Comparison of ENCODE assay signal across 10 cellular contexts in the genomic region with DNA sequence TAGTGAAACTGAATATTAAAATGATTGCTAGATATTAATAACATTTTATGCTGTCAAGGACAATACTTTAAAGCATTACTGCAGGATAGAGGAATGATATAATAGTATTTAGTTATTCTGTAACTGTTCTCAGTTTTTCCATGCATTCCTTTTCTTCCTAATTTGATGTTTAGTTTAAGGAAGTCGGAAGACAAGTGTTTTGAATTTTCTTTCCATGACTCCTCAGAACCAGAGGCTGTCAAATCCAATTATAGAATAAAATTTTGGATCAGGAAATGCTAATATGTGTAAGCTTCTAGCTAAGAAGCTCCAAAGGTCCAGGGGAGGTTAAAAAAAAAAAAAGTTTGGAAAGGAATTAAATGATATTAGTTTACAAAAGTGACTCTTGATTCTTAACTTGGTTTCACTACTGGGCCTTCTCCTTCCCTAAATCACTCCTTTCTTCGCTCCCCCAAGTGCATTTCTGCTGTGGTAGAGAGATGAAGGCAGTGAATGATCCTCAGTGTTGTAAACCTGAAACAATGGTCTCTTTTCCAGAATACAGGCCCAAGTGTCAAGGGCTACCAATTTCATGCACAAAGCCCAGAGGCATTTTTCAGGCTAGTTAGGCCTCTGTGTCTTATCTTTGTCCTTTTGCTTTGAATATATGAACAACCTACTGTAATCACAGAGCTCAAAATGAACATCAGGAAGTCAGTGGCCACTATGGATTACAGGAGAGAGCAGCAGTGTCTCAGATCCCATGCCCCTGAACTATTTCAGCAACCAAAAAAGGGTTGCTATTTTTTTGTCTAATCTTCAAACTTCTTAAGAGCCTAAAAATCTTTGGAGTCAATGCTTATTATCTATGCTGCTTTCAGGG. TPM values are rescaled to one million over a fixed set of nuclear protein-coding genes. Genes with fewer than 3 reads are reported as not detected.
DNase-seq lines count a peak whose midpoint lies in the region; FAIRE-seq and TF ChIP-seq lines count a peak whose summit lies in the region.
"Had no signal": no experiment of that assay in that cellular context is flagged by ENCODE, and none has a peak within 500 bp of the region (broad histone marks: within the 10 kb centered on the region; RNA-seq: fewer than 3 reads in every experiment).

No MANE protein-coding gene starts in this region.

- H3K4me3 ChIP-seq in CD4-positive, alpha-beta memory T cell (ENCODE audit: low read length in 2 of 2), result no peak overlapping the region
- no peak overlapping the region for H3K4me3 ChIP-seq in PC-9
- H3K4me3 ChIP-seq in endothelial cell of umbilical vein (replicated peaks in 1 of 3; ENCODE audit: insufficient read depth in 1 of 3, low read depth in 1 of 3, low read length in 3 of 3), result no peak overlapping the region
- H3K4me3 ChIP-seq in osteoblast (ENCODE audit: insufficient read depth, low read length), result peak overlapping the region; percentile 28
- H3K4me3 ChIP-seq: heart left ventricle had no signal

- FAIRE-seq in endothelial cell of umbilical vein (lab: Jason Lieb, UNC), result no peak

- H3K4me2 ChIP-seq in PC-9, result no peak overlapping the region
- H3K4me2 ChIP-seq in endothelial cell of umbilical vein (ENCODE audit: insufficient read depth, low read length), result peak overlapping the region; percentile 42
- peak overlapping the region; percentile 60 for H3K4me2 ChIP-seq in osteoblast (ENCODE audit: insufficient read depth, low read length)

- peaks cover 76% of the 10 kb centered on the region for H3K4me1 ChIP-seq in CD4-positive, alpha-beta memory T cell (ENCODE audit: insufficient read depth, low read length)
- H3K4me1 ChIP-seq in PC-9 (replicated peaks; ENCODE audit: insufficient read depth), result peaks cover 29% of the 10 kb centered on the region
- H3K4me1 ChIP-seq in endothelial cell of umbilical vein (ENCODE audit: control insufficient read depth, extremely low read depth, insufficient read depth, low read length), result peaks cover 61% of the 10 kb centered on the region
- peaks cover 38% of the 10 kb centered on the region for H3K4me1 ChIP-seq in osteoblast (ENCODE audit: insufficient read depth, low read length)

- no peaks in the 10 kb centered on the region for H3K36me3 ChIP-seq in CD4-positive, alpha-beta memory T cell (ENCODE audit: insufficient read depth, low read length)
- H3K36me3 ChIP-seq in PC-9 (ENCODE audit: low read depth), result peaks cover 25% of the 10 kb centered on the region; the same call in 1 of the 2 replicates
- H3K36me3 ChIP-seq in endothelial cell of umbilical vein (ENCODE audit: control insufficient read depth in 2 of 2, extremely low read depth in 1 of 2, insufficient read depth in 2 of 2, low read length in 2 of 2), result peaks cover 0 to 4% of the 10 kb centered on the region in 2 experiments
- peaks cover 9% of the 10 kb centered on the region for H3K36me3 ChIP-seq in osteoblast (ENCODE audit: insufficient read depth, low read length)

- H3K27ac Mint-ChIP-seq in CD4-positive, alpha-beta memory T cell, result peak overlapping the region; percentile 44 to 85 (median 67)

- DNase-seq in CD4-positive, alpha-beta memory T cell, result no peak
- DNase-seq in PC-9 (no peak), endothelial cell of umbilical vein (ENCODE audit: low read depth, low spot score) (peak; percentile 45), osteoblast (ENCODE audit: insufficient read length, low spot score, missing footprints) (no peak), NCI-H82 (lab: John Stamatoyannopoulos, UW) (no peak), NCI-H510A (lab: John Stamatoyannopoulos, UW) (no peak), NCI-H748 treated with DMSO at 0.1 percent for 48 hours (lab: John Stamatoyannopoulos, UW) (no peak), COR-L47 (lab: John Stamatoyannopoulos, UW) (no peak)
- DNase-seq: activated T-cell treated with anti-CD3 and anti-CD28 coated beads, Interleukin-2, amount 50 U/mL, for 4 hours; heart left ventricle had no signal

- POLR2A ChIA-PET in CD4-positive, alpha-beta memory T cell (lab: Charles Lee; ENCODE audit: partially characterized antibody), result interaction anchor here (0.6 kb wide), 1 partner anchor 30 kb away, joined by 3 read pairs; no protein-coding TSS in a partner anchor
- POLR2A ChIA-PET in PC-9 (lab: Charles Lee; ENCODE audit: unreplicated experiment) (no interaction called here), endothelial cell of umbilical vein (lab: Charles Lee) (interaction anchor here (0.6 kb wide), 1 partner anchor 519 kb away, joined by 5 read pairs; no protein-coding TSS in a partner anchor)

- TF ChIP-seq CTCF in PC-9 (conservative IDR thresholded peaks at IDR 0.05) (no peak), endothelial cell of umbilical vein (IDR thresholded peaks at IDR 0.05; ENCODE audit: extremely low read depth in 1 of 2, insufficient read depth in 1 of 2, low read depth in 1 of 2, low read length in 2 of 2) (no peak), osteoblast (IDR thresholded peaks at IDR 0.05; ENCODE audit: extremely low read depth, low read depth, low read length) (no peak)

- no peak overlapping the region for H2AFZ ChIP-seq in PC-9
- no peak overlapping the region for H2AFZ ChIP-seq in endothelial cell of umbilical vein (ENCODE audit: low read depth, low read length)
- H2AFZ ChIP-seq in osteoblast (ENCODE audit: low read length), result peak overlapping the region; percentile 38

- H3K4me1 Mint-ChIP-seq in CD4-positive, alpha-beta memory T cell, result peaks cover 54 to 71% (median 64%) of the 10 kb centered on the region in 4 donors

- H3K27ac ChIP-seq in CD4-positive, alpha-beta memory T cell (ENCODE audit: low read depth, low read length), result no peak overlapping the region
- 0 out of 2 replicates have a peak overlapping the region, but pooled peaks have one; percentile 9 for H3K27ac ChIP-seq in PC-9
- peak overlapping the region; percentile 46 for H3K27ac ChIP-seq in endothelial cell of umbilical vein (ENCODE audit: insufficient read depth, low read depth, low read length)
- H3K27ac ChIP-seq in osteoblast (ENCODE audit: low read depth, low read length), result peak overlapping the region; percentile 66

- H3K36me3 Mint-ChIP-seq in CD4-positive, alpha-beta memory T cell, result peaks cover 17 to 35% of the 10 kb centered on the region in 2 donors

- intact Hi-C loops in CD4-positive, alpha-beta memory T cell (cut with micrococcal nuclease), result no loop called here
- intact Hi-C loops in PC-9 (cut with micrococcal nuclease; ENCODE audit: unreplicated experiment), result no loop called here
- intact Hi-C loops in endothelial cell of umbilical vein (cut with micrococcal nuclease), result loop anchor here (1.0 to 10.0 kb wide), 2 partner anchors 8 to 601 kb away; no protein-coding TSS in a partner anchor

- no peak overlapping the region for H3K9ac ChIP-seq in endothelial cell of umbilical vein (replicated peaks; ENCODE audit: extremely low read depth, insufficient read depth, low read length)

- peaks cover under 1% of the 10 kb centered on the region; the same call in 1 of the 2 replicates for H3F3A ChIP-seq in PC-9 (ENCODE audit: insufficient read depth, low read depth)

- no peak for TF ChIP-seq POLR2A in endothelial cell of umbilical vein (IDR thresholded peaks at IDR 0.05; ENCODE audit: low read depth, low read length)

- no peaks in the 10 kb centered on the region for H3K27me3 ChIP-seq in CD4-positive, alpha-beta memory T cell (ENCODE audit: insufficient read depth, low read length)
- H3K27me3 ChIP-seq in PC-9 (ENCODE audit: insufficient read depth, low read depth), result no peaks in the 10 kb centered on the region
- no peaks in the 10 kb centered on the region for H3K27me3 ChIP-seq in endothelial cell of umbilical vein (ENCODE audit: control insufficient read depth in 2 of 2, insufficient read depth in 2 of 2, low read length in 2 of 2)
- no peaks in the 10 kb centered on the region for H3K27me3 ChIP-seq in osteoblast (ENCODE audit: insufficient read depth, low read length)
- H3K27me3 ChIP-seq: heart left ventricle had no signal

- no peaks in the 10 kb centered on the region for H3K9me1 ChIP-seq in endothelial cell of umbilical vein (replicated peaks; ENCODE audit: control insufficient read depth, extremely low read depth, insufficient read depth, low read length)

- H4K20me1 ChIP-seq in PC-9 (ENCODE audit: insufficient read depth) (no peaks in the 10 kb centered on the region; the same call in 1 of the 2 replicates), endothelial cell of umbilical vein (replicated peaks; ENCODE audit: control insufficient read depth, extremely low read depth, insufficient read depth, low read length) (no peaks in the 10 kb centered on the region), osteoblast (ENCODE audit: insufficient read depth, low read length) (no peaks in the 10 kb centered on the region)

- no peaks in the 10 kb centered on the region for H3K9me2 ChIP-seq in PC-9 (ENCODE audit: insufficient read depth)

- peak overlapping the region in 4 of 8 donors; percentile 4 to 70 (median 30) for H3K4me3 Mint-ChIP-seq in CD4-positive, alpha-beta memory T cell
- H3K4me3 Mint-ChIP-seq: activated T-cell treated with anti-CD3 and anti-CD28 coated beads, Interleukin-2, amount 50 U/mL, for 4 hours had no signal

- H3K27me3 Mint-ChIP-seq in CD4-positive, alpha-beta memory T cell, result no peaks in the 10 kb centered on the region

- H3K79me2 ChIP-seq in PC-9 (ENCODE audit: low read depth) (peaks cover 98% of the 10 kb centered on the region), endothelial cell of umbilical vein (ENCODE audit: control insufficient read depth, insufficient read depth, low read length) (peaks cover 93% of the 10 kb centered on the region), osteoblast (ENCODE audit: insufficient read depth, low read length) (peaks cover 93% of the 10 kb centered on the region)

- H3K9me3 Mint-ChIP-seq in CD4-positive, alpha-beta memory T cell, result no peaks in the 10 kb centered on the region
- H3K9me3 Mint-ChIP-seq: activated T-cell treated with anti-CD3 and anti-CD28 coated beads, Interleukin-2, amount 50 U/mL, for 4 hours had no signal

- BruUV-seq in PC-9 (replicated peaks; lab: Mats Ljungman, UMichigan), result no TSS peak
- BruUV-seq in endothelial cell of umbilical vein (replicated peaks; lab: Mats Ljungman, UMichigan), result no TSS peak

- H3K9me3 ChIP-seq in CD4-positive, alpha-beta memory T cell (ENCODE audit: control insufficient read depth in 1 of 2, low read length in 2 of 2), result no peaks in the 10 kb centered on the region
- H3K9me3 ChIP-seq in PC-9 (ENCODE audit: insufficient read depth, low read depth) (no peaks in the 10 kb centered on the region), endothelial cell of umbilical vein (replicated peaks; ENCODE audit: control insufficient read depth, insufficient read depth, low read length) (no peaks in the 10 kb centered on the region), osteoblast (ENCODE audit: low read depth, low read length) (no peaks in the 10 kb centered on the region)
- H3K9me3 ChIP-seq: heart left ventricle had no signal

- dilution Hi-C loops in endothelial cell of umbilical vein (cut with MboI; ENCODE audit: extremely low pct_ligation_motif_present, low sequenced_read_pairs), result no loop called here

- CTCF ChIA-PET in CD4-positive, alpha-beta memory T cell (lab: Charles Lee; ENCODE audit: partially characterized antibody), result no interaction called here
- CTCF ChIA-PET in PC-9 (lab: Charles Lee) (no interaction called here), endothelial cell of umbilical vein (lab: Charles Lee) (interaction anchor here (0.6 to 3.4 kb wide), 6 partner anchors 10 to 1102 kb away, joined by 3 to 15 read pairs (median 6); no protein-coding TSS in a partner anchor)

RNA-seq across cellular contexts. Expression of gene ADSS2, which starts 6.2 kb away (rescaled TPM):
- total RNA-seq in CD4-positive, alpha-beta memory T cell, result 10 to 100 TPM; 60.9 to 65.4 TPM
- polyA plus RNA-seq in CD4-positive, alpha-beta memory T cell, result 10 to 100 TPM; 26.9 to 35.2 TPM
- total RNA-seq in PC-9 (2021) (63.1 and 76.7 TPM in 2 replicates), endothelial cell of umbilical vein (82.8 and 90.6 TPM in 2 replicates), osteoblast (52.8 and 56.6 TPM in 2 replicates)
- 24.9 and 35.5 TPM in 2 replicates for polyA plus RNA-seq in endothelial cell of umbilical vein
- 47.5 and 49.3 TPM in 2 replicates for polyA plus RNA-seq in endothelial cell of umbilical vein (2011; cell fraction: cytosol; rRNA removed)
- polyA plus RNA-seq in endothelial cell of umbilical vein (2011; cell fraction: nucleus; rRNA removed), result 52.7 and 75.7 TPM in 2 replicates
- 81.7 and 91.2 TPM in 2 replicates for polyA plus RNA-seq in endothelial cell of umbilical vein (2012)
- polyA minus RNA-seq in endothelial cell of umbilical vein, result 30.1 and 32.2 TPM in 2 replicates
- 26.4 TPM for polyA minus RNA-seq in endothelial cell of umbilical vein (2011; cell fraction: cytosol; rRNA and poly(A)+ RNA removed)
- 54.7 and 75.4 TPM in 2 replicates for polyA minus RNA-seq in endothelial cell of umbilical vein (2011; cell fraction: nucleus; rRNA and poly(A)+ RNA removed)

RNA-seq across cellular contexts. Expression of gene CATSPERE, which starts 15.5 kb away (rescaled TPM):
- 1 to 10 TPM; 1.4 to 2.3 TPM for total RNA-seq in CD4-positive, alpha-beta memory T cell
- polyA plus RNA-seq in CD4-positive, alpha-beta memory T cell, result under 1 TPM in 1 of 2 donors, not detected in 1; 0.30 TPM
- total RNA-seq in PC-9 (2021) (0.30 and 1.2 TPM in 2 replicates), endothelial cell of umbilical vein (0.72 and 1.9 TPM in 2 replicates), osteoblast (1.4 and 1.8 TPM in 2 replicates)
- polyA plus RNA-seq in endothelial cell of umbilical vein, result 0.41 and 0.61 TPM in 2 replicates
- 0.27 and 0.30 TPM in 2 replicates for polyA plus RNA-seq in endothelial cell of umbilical vein (2011; cell fraction: cytosol; rRNA removed)
- polyA plus RNA-seq in endothelial cell of umbilical vein (2011; cell fraction: nucleus; rRNA removed), result 5.3 and 7.0 TPM in 2 replicates
- 0.30 and 0.58 TPM in 2 replicates for polyA plus RNA-seq in endothelial cell of umbilical vein (2012)
- 3.6 and 3.8 TPM in 2 replicates for polyA minus RNA-seq in endothelial cell of umbilical vein
- 0.31 TPM for polyA minus RNA-seq in endothelial cell of umbilical vein (2011; cell fraction: cytosol; rRNA and poly(A)+ RNA removed)
- polyA minus RNA-seq in endothelial cell of umbilical vein (2011; cell fraction: nucleus; rRNA and poly(A)+ RNA removed), result 6.0 and 9.2 TPM in 2 replicates
- total RNA-seq: activated T-cell treated with anti-CD3 and anti-CD28 coated beads, Interleukin-2, amount 50 U/mL, for 4 hours had no signal
